Comparison of ENCODE assay signal across 1 cellular context in genomic region chr12:78407722-78408121, GRCh38.
A peak's percentile ranks its signal among the peaks of the same experiment; 100 is the strongest.
TF ChIP-seq lines count a peak whose summit lies in the region.

No MANE protein-coding gene starts in this region.

TF ChIP-seq in HepG2, 621 proteins besides CTCF, POLR2A, EP300 and RAD21:
- TF ChIP-seq RAD51 (IDR thresholded peaks at IDR 0.05; ENCODE audit: borderline replicate concordance) (no peak), MNT (IDR thresholded peaks at IDR 0.05) (0 out of 2 replicates have a peak, but pooled peaks have one; percentile 13), ATF1 (CRISPR knock-in tag; IDR thresholded peaks at IDR 0.05) (no peak)
